ENCODE assay signal across 9 cellular contexts in the genomic region with DNA sequence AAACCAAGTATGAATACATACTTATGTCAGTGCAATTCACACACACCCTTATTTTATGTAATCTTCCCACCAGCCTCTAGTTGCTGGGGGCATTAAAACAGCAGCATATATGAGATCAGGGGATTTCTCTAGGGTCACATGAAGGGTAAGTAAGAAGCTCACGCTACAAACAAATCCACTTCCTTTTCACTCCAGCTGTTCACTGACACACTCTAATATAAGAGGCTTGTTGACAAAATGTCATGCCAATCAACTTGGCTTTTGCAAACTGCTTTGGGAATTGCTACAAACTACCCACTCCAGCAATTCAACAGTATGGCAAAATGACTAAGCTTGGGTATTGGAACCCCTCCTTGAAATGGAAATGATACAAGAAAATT. TPM values are rescaled to one million over a fixed set of nuclear protein-coding genes. Genes with fewer than 3 reads are reported as not detected.
A peak's percentile ranks its signal among the peaks of the same experiment; 100 is the strongest.
DNase-seq lines count a peak whose midpoint lies in the region; ATAC-seq and TF ChIP-seq lines count a peak whose summit lies in the region.
"Had no signal": no experiment of that assay in that cellular context is flagged by ENCODE, and none has a peak within 500 bp of the region (broad histone marks: within the 10 kb centered on the region; RNA-seq: fewer than 3 reads in every experiment).

No MANE protein-coding gene starts in this region.

- H3K9me2 ChIP-seq in OCI-LY1 (ENCODE audit: low read depth, low read length) = no peaks in the 10 kb centered on the region

- H3K79me2 ChIP-seq in OCI-LY1 (ENCODE audit: insufficient read depth, low read length) = peaks cover 79% of the 10 kb centered on the region

- WGBS in testis, 2 donors = 71 to 78% methylated on average over 1 of the region's 1 CpG

- no peaks in the 10 kb centered on the region for H4K20me1 ChIP-seq in OCI-LY1 (ENCODE audit: insufficient read depth, low read length)

- ATAC-seq in activated T-cell treated with anti-CD3 and anti-CD28 coated beads, Interleukin-2, amount 50 U/mL, for 4 hours = peak; percentile 55 to 67
- ATAC-seq in HG02938 (IDR thresholded peaks at IDR 0.05; ENCODE audit: unreplicated experiment) (peak; percentile 96), mucosa of descending colon (peak; percentile 76)

- H3K27ac ChIP-seq in OCI-LY1 (ENCODE audit: low read depth, low read length, poor library complexity, severe bottlenecking) (peak overlapping the region; percentile 77), testis (no peak overlapping the region)

- TF ChIP-seq CTCF in OCI-LY1 (IDR thresholded peaks at IDR 0.05; ENCODE audit: low read length) (0 out of 2 replicates have a peak, but pooled peaks have one; percentile 5), mucosa of descending colon (IDR thresholded peaks at IDR 0.05) (no peak), testis (IDR thresholded peaks at IDR 0.05) (no peak)

- H3K4me2 ChIP-seq in OCI-LY1 (ENCODE audit: low read length) = peak overlapping the region; percentile 37

- H3K27me3 Mint-ChIP-seq in activated T-cell treated with anti-CD3 and anti-CD28 coated beads, Interleukin-2, amount 50 U/mL, for 4 hours (ENCODE audit: low read depth) = no peaks in the 10 kb centered on the region

- H3K4me1 ChIP-seq in OCI-LY1 (ENCODE audit: insufficient read depth, low read length, severe bottlenecking) (peaks cover 99% of the 10 kb centered on the region), mucosa of descending colon (ENCODE audit: low read depth) (peaks cover 28% of the 10 kb centered on the region), testis (no peaks in the 10 kb centered on the region)

- H3K4me3 ChIP-seq in OCI-LY1 (ENCODE audit: low read depth, low read length, poor library complexity, severe bottlenecking) (peak overlapping the region; percentile 5), mucosa of descending colon (no peak overlapping the region), testis (no peak overlapping the region)
- H3K4me3 ChIP-seq: skin epidermis had no signal

- intact Hi-C loops in mucosa of descending colon (cut with DNase I, micrococcal nuclease) (no loop called here), testis (cut with DNase I; ENCODE audit: low total_unique reads) (no loop called here)

- H3K9me3 ChIP-seq in OCI-LY1 (ENCODE audit: low read length) (no peaks in the 10 kb centered on the region), mucosa of descending colon (no peaks in the 10 kb centered on the region), testis (no peaks in the 10 kb centered on the region)

- no peaks in the 10 kb centered on the region for H3K9me3 Mint-ChIP-seq in activated T-cell treated with anti-CD3 and anti-CD28 coated beads, Interleukin-2, amount 50 U/mL, for 4 hours

- peaks cover 7% of the 10 kb centered on the region for H3K36me3 Mint-ChIP-seq in activated T-cell treated with anti-CD3 and anti-CD28 coated beads, Interleukin-2, amount 50 U/mL, for 4 hours (ENCODE audit: insufficient read depth)

- H3K27me3 ChIP-seq in OCI-LY1 (ENCODE audit: insufficient read depth, low read length) (no peaks in the 10 kb centered on the region), testis (no peaks in the 10 kb centered on the region)

- H3F3A ChIP-seq in OCI-LY1 (ENCODE audit: insufficient read depth, low read length) = no peaks in the 10 kb centered on the region

- H3K4me1 Mint-ChIP-seq in activated T-cell treated with anti-CD3 and anti-CD28 coated beads, Interleukin-2, amount 50 U/mL, for 4 hours (ENCODE audit: low read depth) = peaks cover 70% of the 10 kb centered on the region

- no peak overlapping the region for H3K4me3 Mint-ChIP-seq in activated T-cell treated with anti-CD3 and anti-CD28 coated beads, Interleukin-2, amount 50 U/mL, for 4 hours

- no peak overlapping the region for H2AFZ ChIP-seq in OCI-LY1 (ENCODE audit: low read length)

- H3K9ac ChIP-seq in OCI-LY1 (ENCODE audit: low read length) = peak overlapping the region; percentile 2; the same call in 1 of the 2 replicates

- H3K36me3 ChIP-seq in OCI-LY1 (ENCODE audit: insufficient read depth, low read length) = peaks cover 11% of the 10 kb centered on the region; the same call in 1 of the 2 replicates
- no peaks in the 10 kb centered on the region for H3K36me3 ChIP-seq in mucosa of descending colon (ENCODE audit: low read depth)
- H3K36me3 ChIP-seq in testis (ENCODE audit: low read depth, missing control alignments) = no peaks in the 10 kb centered on the region

- DNase-seq in activated T-cell treated with anti-CD3 and anti-CD28 coated beads, Interleukin-2, amount 50 U/mL, for 4 hours = no peak
- no peak for DNase-seq in activated T-cell treated with anti-CD3 and anti-CD28 coated beads, Interleukin-2, amount 50 U/mL, for 48 hours
- no peak for DNase-seq in mucosa of descending colon
- DNase-seq in testis = no peak
- DNase-seq in HT-29 (ENCODE audit: low spot score) = no peak
- DNase-seq in NOMO-1 treated with DMSO at 0.1 percent for 48 hours (lab: John Stamatoyannopoulos, UW; ENCODE audit: unreplicated experiment) = no peak

- no peak for TF ChIP-seq POLR2A in testis (IDR thresholded peaks at IDR 0.05)

RNA-seq across cellular contexts. Expression of gene FAM3C, which starts 10.3 kb away (rescaled TPM):
- 10 to 100 TPM; 32.9 to 33.5 (median 33.1) TPM for total RNA-seq in activated T-cell treated with anti-CD3 and anti-CD28 coated beads, Interleukin-2, amount 50 U/mL, for 4 hours
- total RNA-seq in mucosa of descending colon = 10 to 100 TPM; 27.2 to 38.8 (median 36.6) TPM
- 10 to 100 TPM; 31.8 to 35.9 TPM for total RNA-seq in testis
- 50.7 TPM for polyA plus RNA-seq in testis (ENCODE audit: insufficient read depth, low read depth, low replicate concordance)
- 37.4 and 38.5 TPM in 2 replicates for total RNA-seq in HT-29 (2014; rRNA removed; shearing (Covaris generic))

RNA-seq across cellular contexts. Expression of gene WNT16, which starts 57.0 kb away (rescaled TPM):
- total RNA-seq in activated T-cell treated with anti-CD3 and anti-CD28 coated beads, Interleukin-2, amount 50 U/mL, for 4 hours = under 1 TPM in 2 of 3 donors, not detected in 1; 0.16 to 0.23 TPM
- total RNA-seq in mucosa of descending colon = 1 to 10 TPM in 1 of 3 donors, not detected in 2; 1.4 TPM
- total RNA-seq in testis = under 1 TPM in 1 of 2 donors, not detected in 1; 0.12 TPM
- polyA plus RNA-seq in testis (ENCODE audit: insufficient read depth, low read depth, low replicate concordance) = 0.51 TPM
- total RNA-seq in HT-29 (2014; rRNA removed; shearing (Covaris generic)) = not detected in 2 replicates
